ENCODE assay signal across 19 cellular contexts in genomic region chr1:208103821-208104513, GRCh38.
DNase-seq lines count a peak whose midpoint lies in the region; ATAC-seq and TF ChIP-seq lines count a peak whose summit lies in the region.
"Had no signal": no experiment of that assay in that cellular context is flagged by ENCODE, and none has a peak within 500 bp of the region (broad histone marks: within the 10 kb centered on the region; RNA-seq: fewer than 3 reads in every experiment).

No MANE protein-coding gene starts in this region.

- DNase-seq in NCI-H146 (lab: John Stamatoyannopoulos, UW) (peak; percentile 8), NCI-H146 treated with DMSO at 0.1 percent for 48 hours (lab: John Stamatoyannopoulos, UW; ENCODE audit: unreplicated experiment) (no peak), smooth muscle cell of the brain vasculature (ENCODE audit: low read depth, low spot score) (peak; percentile 53)
- DNase-seq: AML-193; Caco-2; CD4-positive, alpha-beta T cell; DMS153; GDM1; GOT3; H7 had no signal

- no peaks in the 10 kb centered on the region for H3K4me1 ChIP-seq in HEK293 (ENCODE audit: control insufficient read depth, insufficient read depth, low read length)

- no peak overlapping the region for H3K27ac ChIP-seq in HEK293 (ENCODE audit: extremely low read depth, low read depth, low read length)
- H3K27ac ChIP-seq: 22Rv1, A549, C4-2B had no signal

- no peaks in the 10 kb centered on the region for H3K9me3 ChIP-seq in HEK293 (ENCODE audit: control insufficient read depth, insufficient read depth, low read depth, low read length)
- H3K9me3 ChIP-seq: A549, Caco-2 had no signal

- CTCF ChIA-PET in HEK293 (lab: Yijun Ruan, JAX) = interaction anchor here (1.2 to 1.5 kb wide), 2 partner anchors 10 to 28 kb away, joined by 5 to 7 read pairs; no protein-coding TSS in a partner anchor

- H3K9me3 Mint-ChIP-seq in nephron = no peaks in the 10 kb centered on the region
- H3K9me3 Mint-ChIP-seq: CD4-positive, alpha-beta T cell had no signal

- H3K27ac Mint-ChIP-seq in nephron = peak overlapping the region in 2 of 3 experiments; percentile 12 to 63
- H3K27ac Mint-ChIP-seq: CD4-positive, alpha-beta T cell had no signal

- no peak overlapping the region for H3K4me3 ChIP-seq in HEK293 (ENCODE audit: low read depth, low read length)
- H3K4me3 ChIP-seq: A549 had no signal

- H3K4me3 Mint-ChIP-seq in nephron = peak overlapping the region in 1 of 3 experiments; percentile 10
- H3K4me3 Mint-ChIP-seq: CD4-positive, alpha-beta T cell had no signal

- peaks cover 4% of the 10 kb centered on the region for H3K36me3 Mint-ChIP-seq in nephron (ENCODE audit: low read depth)

- peaks cover 23% of the 10 kb centered on the region for H3K27me3 Mint-ChIP-seq in nephron (ENCODE audit: low read depth)
- H3K27me3 Mint-ChIP-seq: CD4-positive, alpha-beta T cell had no signal

- ATAC-seq in GM19463 (IDR thresholded peaks at IDR 0.05; ENCODE audit: unreplicated experiment) (no peak), HG03097 (IDR thresholded peaks at IDR 0.05; ENCODE audit: low FRiP score, unreplicated experiment) (no peak)
- ATAC-seq: A549, HCT116, HepG2 had no signal

- TF ChIP-seq CTCF in HEK293 (tag by site-specific recombination; IDR thresholded peaks at IDR 0.05) = no peak
- no peak for TF ChIP-seq CTCF in nephron (IDR thresholded peaks at IDR 0.05; ENCODE audit: unreplicated experiment in 3 of 3)

- POLR2A ChIA-PET in HEK293 (lab: Yijun Ruan, JAX) = no interaction called here

- no peaks in the 10 kb centered on the region for H3K36me3 ChIP-seq in HEK293 (ENCODE audit: control insufficient read depth in 2 of 2, insufficient read depth in 1 of 2, low read length in 2 of 2)

- H3K4me1 Mint-ChIP-seq in nephron = peaks cover 91% of the 10 kb centered on the region

TF ChIP-seq in HEK293, 187 proteins besides CTCF, POLR2A, EP300 and RAD21:
- TF ChIP-seq ZBTB21 (tag by site-specific recombination; IDR thresholded peaks at IDR 0.05) = no peak
- TF ChIP-seq ZNF155 (tag by site-specific recombination; IDR thresholded peaks at IDR 0.05) = no peak
- peak; percentile 40; the same call in 1 of the 2 replicates for TF ChIP-seq GLIS1 (tag by site-specific recombination; IDR thresholded peaks at IDR 0.05)
- peak; percentile 73 for TF ChIP-seq ZIC2 (tag by site-specific recombination; IDR thresholded peaks at IDR 0.05)
- TF ChIP-seq ZNF157 (tag by site-specific recombination; IDR thresholded peaks at IDR 0.05) = no peak
- TF ChIP-seq ZNF48 (tag by site-specific recombination; IDR thresholded peaks at IDR 0.05) = no peak
- no peak for TF ChIP-seq KLF17 (tag by site-specific recombination; IDR thresholded peaks at IDR 0.05)
- TF ChIP-seq OVOL3 (tag by site-specific recombination; IDR thresholded peaks at IDR 0.05) = no peak
- TF ChIP-seq ZNF132 (tag by site-specific recombination; IDR thresholded peaks at IDR 0.05; ENCODE audit: borderline replicate concordance) = no peak
